28 cellular contexts compared by ENCODE assay signal in the genomic region with DNA sequence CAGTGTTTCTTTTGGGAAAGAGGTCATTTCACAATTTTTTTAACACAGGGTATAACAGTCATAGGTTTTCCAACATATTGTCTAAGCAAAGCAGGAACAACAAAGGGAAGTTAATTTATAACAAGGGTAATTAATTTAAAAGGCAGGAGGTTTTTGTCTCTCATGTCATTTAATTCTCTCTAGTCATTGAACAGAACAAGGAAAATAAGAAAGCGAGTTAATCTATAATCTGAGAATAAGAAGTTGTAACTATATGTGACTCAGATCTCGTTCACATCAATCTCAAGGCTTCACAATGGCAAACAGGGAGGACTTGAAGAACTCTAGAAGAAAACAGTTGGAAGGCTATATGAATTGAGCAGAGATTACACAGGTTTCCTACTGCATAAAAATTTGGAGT.
"Had no signal": no experiment of that assay in that cellular context is flagged by ENCODE, and none has a peak within 500 bp of the region (broad histone marks: within the 10 kb centered on the region; RNA-seq: fewer than 3 reads in every experiment).

No MANE protein-coding gene starts in this region.

- ATAC-seq: left cardiac atrium; lower lobe of right lung; natural killer cell; pancreas; sciatic nerve; stimulated activated memory B cell treated with anti-CD40 and anti-IgM and Interleukin-4, amounts not matched to agents 10 μg/mL and 1 μg/mL and 100 μg/mL, for 72 hours; stimulated activated naive CD8-positive, alpha-beta T cell treated with anti-CD3 and anti-CD28 coated beads, Interleukin-15, Interleukin-2, amounts not matched to agents 100 U/mL and 50 U/mL, for 24 hours had no signal

- H3K4me3 Mint-ChIP-seq: central memory CD8-positive, alpha-beta T cell; immature natural killer cell; natural killer cell; neural crest cell; stimulated activated memory B cell treated with anti-CD40 and anti-IgM and Interleukin-4, amounts not matched to agents 10 μg/mL and 1 μg/mL and 100 μg/mL, for 72 hours; type B pancreatic cell had no signal

- H3K27me3 Mint-ChIP-seq: central memory CD8-positive, alpha-beta T cell; stimulated activated memory B cell treated with anti-CD40 and anti-IgM and Interleukin-4, amounts not matched to agents 10 μg/mL and 1 μg/mL and 100 μg/mL, for 72 hours; type B pancreatic cell had no signal

- H3K36me3 Mint-ChIP-seq: immature natural killer cell; natural killer cell; stimulated activated memory B cell treated with anti-CD40 and anti-IgM and Interleukin-4, amounts not matched to agents 10 μg/mL and 1 μg/mL and 100 μg/mL, for 72 hours; type B pancreatic cell had no signal

- H3K4me3 ChIP-seq: coronary artery, esophagus squamous epithelium, left ventricle myocardium inferior, lower lobe of right lung, pancreas, right atrium auricular region, smooth muscle cell, testis, tibial artery had no signal

- H3K4me1 Mint-ChIP-seq: central memory CD8-positive, alpha-beta T cell; immature natural killer cell; natural killer cell; neural crest cell; stimulated activated memory B cell treated with anti-CD40 and anti-IgM and Interleukin-4, amounts not matched to agents 10 μg/mL and 1 μg/mL and 100 μg/mL, for 72 hours had no signal

- H3K9me3 Mint-ChIP-seq: stimulated activated memory B cell treated with anti-CD40 and anti-IgM and Interleukin-4, amounts not matched to agents 10 μg/mL and 1 μg/mL and 100 μg/mL, for 72 hours; type B pancreatic cell had no signal

- DNase-seq: dermis blood vessel endothelial cell; effector memory CD4-positive, alpha-beta T cell; erythroblast; esophagus squamous epithelium; foreskin melanocyte; hypothalamus; immature natural killer cell; islet precursor cell; left cardiac atrium; left ventricle myocardium inferior; lower lobe of right lung; natural killer cell; pancreas; stimulated activated CD4-positive, alpha-beta T cell treated with anti-CD3 and anti-CD28 coated beads, Interleukin-12 subunit alpha, Interleukin-12 subunit beta, amount 100 ng/mL, for 4 hours; stimulated activated CD4-positive, alpha-beta T cell treated with anti-CD3 and anti-CD28 coated beads, Interleukin-1b, Interleukin-23, amount 100 ng/mL, for 48 hours; stimulated activated CD4-positive, alpha-beta T cell treated with anti-CD3 and anti-CD28 coated beads, Interleukin-4, amount 100 ng/mL, for 24 hours; stimulated activated naive CD8-positive, alpha-beta T cell treated with anti-CD3 and anti-CD28 coated beads, Interleukin-15, Interleukin-2, amounts not matched to agents 100 U/mL and 50 U/mL, for 24 hours; substantia nigra; testis; tibial artery had no signal

- H3K27ac Mint-ChIP-seq: immature natural killer cell; natural killer cell; stimulated activated memory B cell treated with anti-CD40 and anti-IgM and Interleukin-4, amounts not matched to agents 10 μg/mL and 1 μg/mL and 100 μg/mL, for 72 hours; type B pancreatic cell had no signal
